In the genomic region with DNA sequence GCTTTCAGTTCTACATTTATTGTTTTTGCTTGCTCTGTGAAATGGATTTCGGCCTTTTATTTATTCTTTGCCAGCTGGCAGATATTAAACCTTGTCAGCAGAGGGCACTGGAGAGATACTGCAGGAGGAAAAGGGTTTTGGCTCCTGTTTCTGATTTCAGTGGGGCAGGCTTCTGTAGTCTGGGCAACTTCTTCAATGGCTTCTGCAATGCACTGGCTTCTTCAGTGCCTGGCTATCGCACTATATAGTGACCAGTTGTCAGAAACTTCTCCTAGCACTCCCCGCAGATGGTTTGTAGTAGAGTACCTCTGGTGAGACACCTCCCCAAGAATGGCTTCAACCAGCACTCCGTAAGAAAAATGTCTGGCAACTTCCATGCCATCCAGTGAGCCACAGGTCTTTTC, we compare ENCODE assay signal across 8 cellular contexts. TPM values are rescaled to one million over a fixed set of nuclear protein-coding genes. Genes with fewer than 3 reads are reported as not detected.
DNase-seq lines count a peak whose midpoint lies in the region; ATAC-seq and TF ChIP-seq lines count a peak whose summit lies in the region.

No MANE protein-coding gene starts in this region.

- peak in 1 of 2 donors; percentile 10 for TF ChIP-seq POLR2A in Peyer's patch (IDR thresholded peaks at IDR 0.05)

- peaks cover 15% of the 10 kb centered on the region for H3K36me3 Mint-ChIP-seq in activated naive CD8-positive, alpha-beta T cell treated with anti-CD3 and anti-CD28 coated beads for 36 hours
- H3K36me3 Mint-ChIP-seq in mesothelial cell of epicardium: peaks cover 4% of the 10 kb centered on the region

- no peaks in the 10 kb centered on the region for H3K27me3 ChIP-seq in Peyer's patch
- H3K27me3 ChIP-seq in skeletal muscle tissue (ENCODE audit: control insufficient read depth in 3 of 3, insufficient read depth in 3 of 3, low read length in 3 of 3): no peaks in the 10 kb centered on the region

- peaks cover 24% of the 10 kb centered on the region for H3K4me1 Mint-ChIP-seq in activated naive CD8-positive, alpha-beta T cell treated with anti-CD3 and anti-CD28 coated beads for 36 hours
- H3K4me1 Mint-ChIP-seq in mesothelial cell of epicardium: peaks cover 12% of the 10 kb centered on the region

- H3K9me3 ChIP-seq in Peyer's patch: no peaks in the 10 kb centered on the region
- no peaks in the 10 kb centered on the region for H3K9me3 ChIP-seq in skeletal muscle tissue (ENCODE audit: control insufficient read depth in 3 of 3, low read length in 3 of 3)

- H3K4me3 Mint-ChIP-seq in activated naive CD8-positive, alpha-beta T cell treated with anti-CD3 and anti-CD28 coated beads for 36 hours: no peak overlapping the region
- H3K4me3 Mint-ChIP-seq in mesothelial cell of epicardium: no peak overlapping the region

- no peak overlapping the region for H3K27ac ChIP-seq in Peyer's patch
- H3K27ac ChIP-seq in skeletal muscle tissue (ENCODE audit: low read depth, low read length): peak overlapping the region; percentile 38

- H3K36me3 ChIP-seq in Peyer's patch (peaks cover 0 to 13% (median 0%) of the 10 kb centered on the region in 3 donors), skeletal muscle tissue (ENCODE audit: control insufficient read depth in 3 of 3, insufficient read depth in 3 of 3, low read length in 3 of 3) (peaks cover 2 to 13% (median 8%) of the 10 kb centered on the region in 3 donors)

- TF ChIP-seq CTCF in Peyer's patch (IDR thresholded peaks at IDR 0.05) (peak; percentile 46 to 87 (median 76)), mesothelial cell of epicardium (IDR thresholded peaks at IDR 0.05; ENCODE audit: unreplicated experiment) (no peak)

- H3K4me1 ChIP-seq in Peyer's patch: peaks cover 0 to 27% (median 10%) of the 10 kb centered on the region in 4 donors
- H3K4me1 ChIP-seq in skeletal muscle tissue (ENCODE audit: control insufficient read depth in 3 of 3, insufficient read depth in 3 of 3, low read length in 3 of 3): peaks cover 8 to 33% (median 16%) of the 10 kb centered on the region in 3 donors

- H3K9ac ChIP-seq in skeletal muscle tissue (ENCODE audit: low read depth in 1 of 3, low read length in 3 of 3): peak overlapping the region in 1 of 3 donors; percentile 60

- H3K9me3 Mint-ChIP-seq in activated naive CD8-positive, alpha-beta T cell treated with anti-CD3 and anti-CD28 coated beads for 36 hours: no peaks in the 10 kb centered on the region
- H3K9me3 Mint-ChIP-seq in mesothelial cell of epicardium: no peaks in the 10 kb centered on the region

- H3K27me3 Mint-ChIP-seq in activated naive CD8-positive, alpha-beta T cell treated with anti-CD3 and anti-CD28 coated beads for 36 hours: no peaks in the 10 kb centered on the region
- no peaks in the 10 kb centered on the region for H3K27me3 Mint-ChIP-seq in mesothelial cell of epicardium (ENCODE audit: low read depth)

- DNase-seq in EL: peak; percentile 69
- DNase-seq in Kasumi-1 (lab: John Stamatoyannopoulos, UW): peak; percentile 86 to 91
- DNase-seq in Peyer's patch: peak in 2 of 3 donors; percentile 53 to 74
- DNase-seq in activated naive CD8-positive, alpha-beta T cell treated with anti-CD3 and anti-CD28 coated beads for 36 hours: peak; percentile 39
- peak; percentile 81 for DNase-seq in hepatic stellate cell (ENCODE audit: low spot score)
- DNase-seq in mesothelial cell of epicardium (ENCODE audit: low spot score in 2 of 2, unreplicated experiment in 2 of 2): no peak

- H3K27ac Mint-ChIP-seq in activated naive CD8-positive, alpha-beta T cell treated with anti-CD3 and anti-CD28 coated beads for 36 hours: peak overlapping the region; percentile 18
- H3K27ac Mint-ChIP-seq in mesothelial cell of epicardium: no peak overlapping the region

- ATAC-seq in GM18858 (IDR thresholded peaks at IDR 0.05; ENCODE audit: unreplicated experiment): no peak

- H3K4me3 ChIP-seq in Peyer's patch: no peak overlapping the region
- H3K4me3 ChIP-seq in skeletal muscle tissue (ENCODE audit: low read length in 3 of 3): peak overlapping the region in 2 of 3 donors; percentile 15 to 45

RNA-seq across cellular contexts. Expression of a gene that starts 3.2 kb away (rescaled TPM):
- total RNA-seq in Peyer's patch (100 to 1,000 TPM in 1 of 4 donors, 10 to 100 TPM in 3; 35.2 to 101 (median 59.6) TPM), skeletal muscle tissue (15.1 TPM), mesothelial cell of epicardium (28.7 to 30.2 TPM (median 29.4 TPM) in 3 replicates)
- 10 to 100 TPM; 38.9 to 40.8 TPM for total RNA-seq in activated naive CD8-positive, alpha-beta T cell treated with anti-CD3 and anti-CD28 coated beads for 36 hours

RNA-seq across cellular contexts. Expression of a gene that starts 22.2 kb away (rescaled TPM):
- total RNA-seq in Peyer's patch (10 to 100 TPM; 42.9 to 78.8 (median 60.8) TPM), skeletal muscle tissue (52.7 TPM), mesothelial cell of epicardium (49.1 to 50.2 TPM (median 49.4 TPM) in 3 replicates)
- total RNA-seq in activated naive CD8-positive, alpha-beta T cell treated with anti-CD3 and anti-CD28 coated beads for 36 hours: 10 to 100 TPM; 73.9 to 75.4 TPM

RNA-seq across cellular contexts. Expression of a gene that starts 22.6 kb away (rescaled TPM):
- total RNA-seq in Peyer's patch (10 to 100 TPM; 36.2 to 61.1 (median 56.4) TPM), skeletal muscle tissue (40.2 TPM), mesothelial cell of epicardium (48.0 to 49.6 TPM (median 48.4 TPM) in 3 replicates)
- total RNA-seq in activated naive CD8-positive, alpha-beta T cell treated with anti-CD3 and anti-CD28 coated beads for 36 hours: 10 to 100 TPM; 87.2 to 90.9 TPM

RNA-seq across cellular contexts. Expression of a gene that starts 47.1 kb away (rescaled TPM):
- 100 to 1,000 TPM; 106 to 639 (median 276) TPM for total RNA-seq in Peyer's patch
- not detected for total RNA-seq in activated naive CD8-positive, alpha-beta T cell treated with anti-CD3 and anti-CD28 coated beads for 36 hours
- not detected for total RNA-seq in skeletal muscle tissue
- total RNA-seq in mesothelial cell of epicardium: not detected in 3 replicates

Comparison
In these comparisons a context has a peak if more than half of its experiments do, and no peak if none do; other contexts are left out.
1. DNase-seq: peak in EL (single experiment), Kasumi-1 (2 of 2), Peyer's patch (2 of 3), activated naive CD8-positive, alpha-beta T cell treated with anti-CD3 and anti-CD28 coated beads for 36 hours (single experiment) and hepatic stellate cell (single experiment); none in mesothelial cell of epicardium (0 of 2).
2. H3K4me3 ChIP-seq: peak in skeletal muscle tissue (2 of 3); none in Peyer's patch (0 of 4).